1 cellular context compared by ENCODE assay signal in genomic region chr7:12722720-12723241, GRCh38.
TF ChIP-seq lines count a peak whose summit lies in the region.

No MANE protein-coding gene starts in this region.

TF ChIP-seq in WTC11, 78 proteins besides CTCF, POLR2A, EP300 and RAD21 (continued from another document):
- no peak for TF ChIP-seq ATF6 (CRISPR knock-in tag; IDR thresholded peaks at IDR 0.05)
- no peak for TF ChIP-seq PRRX2 (CRISPR knock-in tag; IDR thresholded peaks at IDR 0.05)
- TF ChIP-seq IRF1 (CRISPR knock-in tag; IDR thresholded peaks at IDR 0.05), result no peak
- no peak for TF ChIP-seq STAT6 (CRISPR knock-in tag; conservative IDR thresholded peaks at IDR 0.05; ENCODE audit: low read depth)
- TF ChIP-seq CREM (CRISPR knock-in tag; IDR thresholded peaks at IDR 0.05), result no peak
